In the genomic region with DNA sequence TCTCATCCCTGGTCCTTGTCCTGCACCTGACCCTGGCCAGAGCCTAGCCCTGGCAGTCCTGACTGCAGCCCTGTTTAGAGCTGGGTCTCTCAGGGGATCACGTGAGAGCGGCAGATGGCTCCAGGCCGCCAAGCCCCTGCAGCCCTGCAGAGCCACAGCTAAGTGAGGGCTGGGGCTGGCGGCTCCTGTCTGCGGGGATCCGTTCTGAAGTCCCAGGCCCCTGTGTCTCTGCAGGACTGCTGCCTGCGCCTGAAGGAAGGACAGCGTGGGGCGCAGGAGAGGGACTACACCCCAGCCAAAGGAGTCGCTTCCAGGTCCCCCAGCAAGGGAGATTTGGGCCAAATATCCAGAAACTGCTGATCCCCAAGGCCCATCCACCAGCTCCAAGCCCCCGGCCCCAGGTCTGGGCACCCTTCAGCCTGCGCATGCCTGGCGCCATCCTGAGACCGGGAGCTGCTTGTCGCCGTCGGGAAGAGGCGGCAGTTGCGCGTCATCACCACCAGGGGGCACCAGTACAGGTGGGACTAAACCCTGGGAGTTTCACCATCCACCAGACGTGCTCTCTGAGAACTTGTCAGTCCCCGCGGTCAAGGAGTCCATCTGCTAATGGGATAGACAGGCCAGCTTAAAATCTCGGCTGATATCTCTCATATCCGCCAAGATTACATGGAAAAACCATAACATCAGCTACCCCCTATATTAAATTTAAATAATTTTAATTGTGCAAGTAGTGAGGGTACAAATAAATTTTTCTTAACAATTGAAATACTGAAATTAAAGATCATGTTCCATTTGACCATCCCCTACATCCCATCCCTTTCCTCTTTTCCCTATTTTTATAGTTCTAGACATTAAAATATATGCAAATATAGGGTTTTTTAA, we compare ENCODE assay signal across 8 cellular contexts. TPM values are rescaled to one million over a fixed set of nuclear protein-coding genes. Genes with fewer than 3 reads are reported as not detected.
A peak's percentile ranks its signal among the peaks of the same experiment; 100 is the strongest.
DNase-seq lines count a peak whose midpoint lies in the region; ATAC-seq, FAIRE-seq and TF ChIP-seq lines count a peak whose summit lies in the region.

No MANE protein-coding gene starts in this region.

- no peak overlapping the region for H2BK15ac ChIP-seq in H1 (ENCODE audit: low read length)

- H3K23ac ChIP-seq in H1 (ENCODE audit: insufficient read length) = no peak overlapping the region

- no peak overlapping the region for H3K56ac ChIP-seq in H1 (replicated peaks; ENCODE audit: insufficient read length, low read depth, low read length)

- 0 out of 22 replicates have a peak, but pooled peaks cover 0 to 5% (median 0%) of the 10 kb centered on the region in 11 experiments for H3K27me3 ChIP-seq in BLaER1 treated with 17β-estradiol and CSF1 and Interleukin-3, amounts not matched to agents 10 nM and 100 nM
- 0 out of 7 replicates have a peak, but pooled peaks cover 0 to 2% (median 0%) of the 10 kb centered on the region in 4 experiments for H3K27me3 ChIP-seq in H1 (replicated peaks in 1 of 4; ENCODE audit: control insufficient read depth in 3 of 4, extremely low read depth in 1 of 4, insufficient read depth in 3 of 4, low read length in 3 of 4)

- H4K5ac ChIP-seq in H1 (ENCODE audit: insufficient read length, low read depth, low read length) = peak overlapping the region; percentile 60

- no peak overlapping the region for H2BK120ac ChIP-seq in H1 (replicated peaks; ENCODE audit: low read depth, low read length)

- H3K36me3 ChIP-seq in BLaER1 treated with 17β-estradiol and CSF1 and Interleukin-3, amounts not matched to agents 10 nM and 100 nM = no peaks in the 10 kb centered on the region
- no peaks in the 10 kb centered on the region for H3K36me3 ChIP-seq in H1 (ENCODE audit: control insufficient read depth in 2 of 4, insufficient read depth in 4 of 4, low read length in 3 of 4)
- no peaks in the 10 kb centered on the region for H3K36me3 ChIP-seq in mesodermal cell (ENCODE audit: control insufficient read depth, insufficient read depth, low read length)

- peak; percentile 96 to 100 (median 99) for TF ChIP-seq CTCF in H1 (IDR thresholded peaks at IDR 0.05; ENCODE audit: control extremely low read depth in 1 of 3, insufficient read depth in 1 of 3, low read depth in 1 of 3, low read length in 3 of 3)

- no peaks in the 10 kb centered on the region for H3K9me3 ChIP-seq in BLaER1 treated with 17β-estradiol and CSF1 and Interleukin-3, amounts not matched to agents 10 nM and 100 nM (replicated peaks in 1 of 11)
- H3K9me3 ChIP-seq in H1 (ENCODE audit: insufficient read depth in 2 of 2, low read depth in 1 of 2, low read length in 1 of 2) (no peaks in the 10 kb centered on the region), mesodermal cell (ENCODE audit: control insufficient read depth, low read length) (no peaks in the 10 kb centered on the region)

- no peak overlapping the region for H2AK5ac ChIP-seq in H1 (ENCODE audit: low read depth, low read length)

- POLR2A ChIA-PET in H1 (lab: Charles Lee; ENCODE audit: partially characterized antibody) = interaction anchor here (0.6 to 1.8 kb wide), 10 partner anchors 19 to 712 kb away, joined by 3 to 6 read pairs (median 3); no protein-coding TSS in a partner anchor

- H3K79me2 ChIP-seq in H1 (ENCODE audit: control insufficient read depth in 1 of 2, insufficient read depth in 2 of 2, low read length in 2 of 2) = no peaks in the 10 kb centered on the region

- no peak overlapping the region for H2BK20ac ChIP-seq in H1 (ENCODE audit: low read length)

- no peaks in the 10 kb centered on the region for H3K79me1 ChIP-seq in H1 (ENCODE audit: low read depth, low read length)

- peak overlapping the region; percentile 94; the same call in 1 of the 2 replicates for H4K8ac ChIP-seq in H1 (ENCODE audit: extremely low read depth, insufficient read depth, low read length)

- no peaks in the 10 kb centered on the region for H4K20me1 ChIP-seq in BLaER1 treated with 17β-estradiol and CSF1 and Interleukin-3, amounts not matched to agents 10 nM and 100 nM
- no peaks in the 10 kb centered on the region for H4K20me1 ChIP-seq in H1 (replicated peaks in 1 of 2; ENCODE audit: control insufficient read depth in 1 of 2, insufficient read depth in 2 of 2, low read length in 2 of 2)

- H3K4me1 ChIP-seq in BLaER1 treated with 17β-estradiol and CSF1 and Interleukin-3, amounts not matched to agents 10 nM and 100 nM = peaks cover 0 to 14% (median 8%) of the 10 kb centered on the region in 10 experiments; a peak in 11 of 20 replicates
- H3K4me1 ChIP-seq in H1 (replicated peaks in 1 of 4; ENCODE audit: control insufficient read depth in 3 of 4, insufficient read depth in 4 of 4, low read length in 3 of 4) = peaks cover 0 to 5% (median 4%) of the 10 kb centered on the region in 4 experiments; a peak in 6 of 7 replicates
- H3K4me1 ChIP-seq in mesodermal cell (ENCODE audit: control insufficient read depth, insufficient read depth, low read length, poor library complexity, severe bottlenecking) = no peaks in the 10 kb centered on the region

- H3K9ac ChIP-seq in BLaER1 treated with 17β-estradiol and CSF1 and Interleukin-3, amounts not matched to agents 10 nM and 100 nM = no peak overlapping the region
- peak overlapping the region in 1 of 4 experiments; percentile 49; a peak in 2 of 7 replicates for H3K9ac ChIP-seq in H1 (replicated peaks in 1 of 4; ENCODE audit: extremely low read depth in 1 of 4, low read depth in 3 of 4, low read length in 3 of 4)

- peak in 1 of 2 experiments; percentile 62; a peak in 2 of 3 replicates for TF ChIP-seq POLR2A in H1 (IDR thresholded peaks at IDR 0.05; ENCODE audit: control extremely low read depth in 1 of 2, low read depth in 2 of 2, low read length in 2 of 2)

- DNase-seq in NCI-H460 (ENCODE audit: extremely low read depth, low read depth) (peak; percentile 76), H1 (ENCODE audit: low read depth in 1 of 2, low spot score in 2 of 2) (peak; percentile 91 to 98)
- peak; percentile 40 to 46 for DNase-seq in activated CD4-positive, alpha-beta T cell treated with anti-CD3 and anti-CD28 coated beads, Interleukin-2, amount 50 U/mL, for 4 hours
- DNase-seq in stimulated activated CD8-positive, alpha-beta memory T cell treated with anti-CD3 and anti-CD28 coated beads, Interleukin-4, amount 100 ng/mL, for 24 hours (ENCODE audit: low read depth) = peak; percentile 40

- no peak overlapping the region for H3K4ac ChIP-seq in H1 (replicated peaks; ENCODE audit: insufficient read length, low read depth, low read length)

- TF ChIP-seq EP300 in H1 (IDR thresholded peaks at IDR 0.05; ENCODE audit: borderline replicate concordance in 1 of 2, low read depth in 2 of 2, low read length in 2 of 2) = no peak

- no peak overlapping the region for H3K27ac ChIP-seq in BLaER1 treated with 17β-estradiol and CSF1 and Interleukin-3, amounts not matched to agents 10 nM and 100 nM
- peak overlapping the region; percentile 23; the same call in 1 of the 2 replicates for H3K27ac ChIP-seq in H1 (ENCODE audit: low read depth, low read length)
- peak overlapping the region; percentile 48 for H3K27ac ChIP-seq in mesodermal cell (ENCODE audit: low read depth, low read length, severe bottlenecking)

- peak; percentile 94 for FAIRE-seq in H1 (lab: Jason Lieb, UNC)

- peak overlapping the region; percentile 95; the same call in 1 of the 2 replicates for H3K18ac ChIP-seq in H1 (ENCODE audit: extremely low read depth, low read length)

- ATAC-seq in GM19025 (IDR thresholded peaks at IDR 0.05; ENCODE audit: low read depth, unreplicated experiment) (peak; percentile 59), HG03196 (IDR thresholded peaks at IDR 0.05; ENCODE audit: unreplicated experiment) (peak; percentile 75)

- peak overlapping the region; percentile 12 for H4K91ac ChIP-seq in H1 (replicated peaks; ENCODE audit: insufficient read length, low read length)

- H3K14ac ChIP-seq in H1 (ENCODE audit: insufficient read length) = no peak overlapping the region

- H3K4me3 ChIP-seq in BLaER1 treated with 17β-estradiol and CSF1 and Interleukin-3, amounts not matched to agents 10 nM and 100 nM = peak overlapping the region in 6 of 10 experiments; percentile 3 to 39 (median 28); a peak in 7 of 20 replicates
- H3K4me3 ChIP-seq in H1 (ENCODE audit: extremely low read depth in 1 of 4, insufficient read depth in 2 of 4, low read depth in 3 of 4, low read length in 4 of 4) (peak overlapping the region in 3 of 4 experiments; percentile 31 to 52 (median 34); a peak in 6 of 8 replicates), mesodermal cell (ENCODE audit: extremely low read depth, insufficient read depth, low read length, poor library complexity, severe bottlenecking) (no peak overlapping the region)

- TF ChIP-seq RAD21 in H1 (IDR thresholded peaks at IDR 0.05 in 1 of 2, conservative IDR thresholded peaks at IDR 0.05 in 1 of 2; ENCODE audit: low read depth in 2 of 2, low read length in 2 of 2) = peak; percentile 72 to 76

- peak overlapping the region; percentile 61; the same call in 1 of the 2 replicates for H2BK5ac ChIP-seq in H1 (ENCODE audit: low read depth, low read length)

- H3K4me2 ChIP-seq in BLaER1 treated with 17β-estradiol and CSF1 and Interleukin-3, amounts not matched to agents 10 nM and 100 nM = peak overlapping the region; percentile 38 to 78 (median 66)
- H3K4me2 ChIP-seq in H1 (ENCODE audit: insufficient read depth in 1 of 2, low read depth in 2 of 2, low read length in 2 of 2) = peak overlapping the region; percentile 28 to 77; a peak in 3 of 4 replicates

- 3% methylated on average over 24 of the region's 25 CpGs; no CpG with 5 or more reads in 1 of the 2 experiments for WGBS in H1 (ENCODE audit: extremely low coverage in 1 of 2, insufficient coverage in 1 of 2, insufficient read length in 1 of 2, insufficient replicate concordance in 2 of 2, low coverage in 1 of 2, low lambda C conversion rate in 2 of 2, missing lambda C conversion rate in 1 of 2), 2 experiments
- 8 to 13% methylated on average over 17 to 23 of the region's 25 CpGs for WGBS in mesodermal cell (ENCODE audit: insufficient coverage in 2 of 2), 2 experiments

- no peaks in the 10 kb centered on the region for H3K23me2 ChIP-seq in H1 (ENCODE audit: low read depth, low read length)

- peak overlapping the region; percentile 88 for H2AFZ ChIP-seq in H1 (ENCODE audit: low read length)

- CTCF ChIA-PET in H1 (lab: Charles Lee; ENCODE audit: partially characterized antibody) = interaction anchor here (0.7 to 12.0 kb wide), 47 partner anchors 9 to 195 kb away, joined by 3 to 309 read pairs (median 5); a partner anchor contains a TSS

- no peak overlapping the region for H2BK12ac ChIP-seq in H1 (ENCODE audit: low read depth, low read length)

RNA-seq across cellular contexts. Expression of a gene that starts 25.1 kb away (rescaled TPM):
- total RNA-seq in NCI-H460 (2014; rRNA removed; shearing (Covaris generic)) = not detected in 2 replicates
- not detected in 2 replicates for polyA plus RNA-seq in NCI-H460 (2014; cell fraction: nucleus; rRNA removed)
- total RNA-seq in H1 (2021; fragmentation: NEBNext Ultra II Directional; extraction: Animal tissue kit (Norgen Biotek cat#: 25700)) = 6.1 and 6.5 TPM in 2 replicates
- polyA plus RNA-seq in H1 (2011; rRNA removed) = 0.60 and 1.6 TPM in 2 replicates
- 1.6 TPM for polyA plus RNA-seq in H1 (2011; cell fraction: cytosol; rRNA removed)
- polyA plus RNA-seq in H1 (2011; cell fraction: nucleus; rRNA removed) = 3.8 TPM
- 2.5 to 5.9 TPM (median 4.4 TPM) in 4 replicates for polyA plus RNA-seq in H1 (2012, experiment 1 of 2)
- not detected for polyA plus RNA-seq in H1 (2012, experiment 2 of 2)
- polyA plus RNA-seq in H1 (2013, experiment 1 of 2) = 4.7 TPM
- 6.5 TPM for polyA plus RNA-seq in H1 (2013, experiment 2 of 2)
- 1.1 and 3.1 TPM in 2 replicates for polyA minus RNA-seq in H1 (2011; rRNA and poly(A)+ RNA removed)
- 10.3 TPM for polyA minus RNA-seq in H1 (2011; cell fraction: cytosol; rRNA and poly(A)+ RNA removed)
- polyA minus RNA-seq in H1 (2011; cell fraction: nucleus; rRNA and poly(A)+ RNA removed) = 5.1 TPM
- polyA plus RNA-seq in mesodermal cell (2013, experiment 1 of 2) = not detected
- not detected for polyA plus RNA-seq in mesodermal cell (2013, experiment 2 of 2)

RNA-seq across cellular contexts. Expression of a gene that starts 27.0 kb away (rescaled TPM):
- total RNA-seq in NCI-H460 (2014; rRNA removed; shearing (Covaris generic)) = 0.15 and 0.26 TPM in 2 replicates
- 0.11 and 1.2 TPM in 2 replicates for polyA plus RNA-seq in NCI-H460 (2014; cell fraction: nucleus; rRNA removed)
- 0.17 and 0.19 TPM in 2 replicates for total RNA-seq in H1 (2021; fragmentation: NEBNext Ultra II Directional; extraction: Animal tissue kit (Norgen Biotek cat#: 25700))
- polyA plus RNA-seq in H1 (2011; rRNA removed) = 0.18 and 0.19 TPM in 2 replicates
- 0.17 TPM for polyA plus RNA-seq in H1 (2011; cell fraction: cytosol; rRNA removed)
- 1.4 TPM for polyA plus RNA-seq in H1 (2011; cell fraction: nucleus; rRNA removed)
- 0.21 to 0.66 TPM (median 0.39 TPM) in 4 replicates for polyA plus RNA-seq in H1 (2012, experiment 1 of 2)
- 0.24 TPM for polyA plus RNA-seq in H1 (2012, experiment 2 of 2)
- 0.16 TPM for polyA plus RNA-seq in H1 (2013, experiment 1 of 2)
- polyA plus RNA-seq in H1 (2013, experiment 2 of 2) = 0.06 TPM
- 0.17 and 0.57 TPM in 2 replicates for polyA minus RNA-seq in H1 (2011; rRNA and poly(A)+ RNA removed)
- not detected for polyA minus RNA-seq in H1 (2011; cell fraction: cytosol; rRNA and poly(A)+ RNA removed)
- not detected for polyA minus RNA-seq in H1 (2011; cell fraction: nucleus; rRNA and poly(A)+ RNA removed)
- polyA plus RNA-seq in mesodermal cell (2013, experiment 1 of 2) = 18.6 TPM
- 27.3 TPM for polyA plus RNA-seq in mesodermal cell (2013, experiment 2 of 2)

Comparison
In these comparisons a context has a peak if more than half of its experiments do, and no peak if none do; other contexts are left out.
1. H3K27ac ChIP-seq: peak in H1 (single experiment) and mesodermal cell (single experiment); none in BLaER1 treated with 17β-estradiol and CSF1 and Interleukin-3, amounts not matched to agents 10 nM and 100 nM (0 of 11).
2. DNase-seq: peak in every context shown above with its lines; median percentile 94 in H1; 76 in NCI-H460; 43 in activated CD4-positive, alpha-beta T cell treated with anti-CD3 and anti-CD28 coated beads, Interleukin-2, amount 50 U/mL, for 4 hours; 40 in stimulated activated CD8-positive, alpha-beta memory T cell treated with anti-CD3 and anti-CD28 coated beads, Interleukin-4, amount 100 ng/mL, for 24 hours.